In the genomic region with DNA sequence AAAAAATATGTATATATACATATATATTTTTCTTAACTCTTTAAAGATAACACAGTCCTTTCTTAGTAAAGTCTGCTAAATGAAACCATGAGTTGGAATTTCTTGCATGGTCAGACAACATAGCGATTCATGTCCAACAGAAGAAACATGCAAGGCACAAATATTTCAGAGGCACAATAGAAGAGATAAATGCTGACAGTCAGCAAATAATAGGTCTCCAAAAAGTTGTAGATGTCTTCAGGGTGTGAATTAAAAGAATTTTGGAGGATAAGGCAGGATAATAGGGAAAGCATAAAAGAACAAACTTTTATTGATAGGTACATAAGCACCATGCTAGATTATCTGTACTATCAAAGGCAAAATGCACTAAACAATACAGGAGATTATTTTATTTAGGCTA, we compare ENCODE assay signal across 6 cellular contexts.
"Had no signal": no experiment of that assay in that cellular context is flagged by ENCODE, and none has a peak within 500 bp of the region (broad histone marks: within the 10 kb centered on the region; RNA-seq: fewer than 3 reads in every experiment).

No MANE protein-coding gene starts in this region.

- DNase-seq: Karpas-422, KBM-7, KG1 had no signal

- FAIRE-seq: HTR-8/SVneo had no signal

- H3K27ac ChIP-seq: HL-60, KMS-11 had no signal

- H3K9ac ChIP-seq: KMS-11 had no signal

- H3K4me2 ChIP-seq: KMS-11 had no signal
